Comparison of ENCODE assay signal across 1 cellular context in the genomic region with DNA sequence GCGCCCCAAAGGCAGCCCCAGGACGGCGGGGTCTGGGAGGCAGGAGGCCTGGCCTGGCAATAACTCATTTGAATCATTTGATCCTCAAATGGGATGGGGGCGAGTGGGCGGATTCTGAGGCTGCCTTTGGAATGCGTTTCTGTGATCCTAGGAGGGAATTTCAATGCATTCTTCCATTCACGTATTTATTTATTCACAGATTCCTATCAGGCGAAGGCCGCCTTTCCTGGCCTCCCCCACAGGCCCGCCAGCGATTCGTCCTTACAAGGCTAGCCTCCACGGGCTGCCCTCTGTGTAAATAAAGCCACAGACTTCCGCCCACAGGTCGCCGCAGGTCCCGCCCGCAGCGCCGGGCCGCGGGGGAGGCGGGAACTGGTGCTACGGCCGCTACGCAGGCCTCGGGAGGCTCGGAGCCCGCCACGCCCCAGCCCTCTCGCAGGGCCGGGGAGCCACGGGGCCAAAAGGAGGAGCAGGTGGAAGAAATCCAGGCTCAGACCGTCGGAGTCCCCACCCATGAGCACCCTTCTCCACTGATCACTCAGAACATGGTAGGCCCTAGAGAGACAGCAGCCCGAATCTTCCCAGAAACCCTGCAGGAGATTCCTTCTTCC.
TF ChIP-seq lines count a peak whose summit lies in the region.

No MANE protein-coding gene starts in this region.

TF ChIP-seq in GM23338, 12 proteins besides CTCF, POLR2A, EP300 and RAD21 (continued from another document):
- TF ChIP-seq, protein P1, sequence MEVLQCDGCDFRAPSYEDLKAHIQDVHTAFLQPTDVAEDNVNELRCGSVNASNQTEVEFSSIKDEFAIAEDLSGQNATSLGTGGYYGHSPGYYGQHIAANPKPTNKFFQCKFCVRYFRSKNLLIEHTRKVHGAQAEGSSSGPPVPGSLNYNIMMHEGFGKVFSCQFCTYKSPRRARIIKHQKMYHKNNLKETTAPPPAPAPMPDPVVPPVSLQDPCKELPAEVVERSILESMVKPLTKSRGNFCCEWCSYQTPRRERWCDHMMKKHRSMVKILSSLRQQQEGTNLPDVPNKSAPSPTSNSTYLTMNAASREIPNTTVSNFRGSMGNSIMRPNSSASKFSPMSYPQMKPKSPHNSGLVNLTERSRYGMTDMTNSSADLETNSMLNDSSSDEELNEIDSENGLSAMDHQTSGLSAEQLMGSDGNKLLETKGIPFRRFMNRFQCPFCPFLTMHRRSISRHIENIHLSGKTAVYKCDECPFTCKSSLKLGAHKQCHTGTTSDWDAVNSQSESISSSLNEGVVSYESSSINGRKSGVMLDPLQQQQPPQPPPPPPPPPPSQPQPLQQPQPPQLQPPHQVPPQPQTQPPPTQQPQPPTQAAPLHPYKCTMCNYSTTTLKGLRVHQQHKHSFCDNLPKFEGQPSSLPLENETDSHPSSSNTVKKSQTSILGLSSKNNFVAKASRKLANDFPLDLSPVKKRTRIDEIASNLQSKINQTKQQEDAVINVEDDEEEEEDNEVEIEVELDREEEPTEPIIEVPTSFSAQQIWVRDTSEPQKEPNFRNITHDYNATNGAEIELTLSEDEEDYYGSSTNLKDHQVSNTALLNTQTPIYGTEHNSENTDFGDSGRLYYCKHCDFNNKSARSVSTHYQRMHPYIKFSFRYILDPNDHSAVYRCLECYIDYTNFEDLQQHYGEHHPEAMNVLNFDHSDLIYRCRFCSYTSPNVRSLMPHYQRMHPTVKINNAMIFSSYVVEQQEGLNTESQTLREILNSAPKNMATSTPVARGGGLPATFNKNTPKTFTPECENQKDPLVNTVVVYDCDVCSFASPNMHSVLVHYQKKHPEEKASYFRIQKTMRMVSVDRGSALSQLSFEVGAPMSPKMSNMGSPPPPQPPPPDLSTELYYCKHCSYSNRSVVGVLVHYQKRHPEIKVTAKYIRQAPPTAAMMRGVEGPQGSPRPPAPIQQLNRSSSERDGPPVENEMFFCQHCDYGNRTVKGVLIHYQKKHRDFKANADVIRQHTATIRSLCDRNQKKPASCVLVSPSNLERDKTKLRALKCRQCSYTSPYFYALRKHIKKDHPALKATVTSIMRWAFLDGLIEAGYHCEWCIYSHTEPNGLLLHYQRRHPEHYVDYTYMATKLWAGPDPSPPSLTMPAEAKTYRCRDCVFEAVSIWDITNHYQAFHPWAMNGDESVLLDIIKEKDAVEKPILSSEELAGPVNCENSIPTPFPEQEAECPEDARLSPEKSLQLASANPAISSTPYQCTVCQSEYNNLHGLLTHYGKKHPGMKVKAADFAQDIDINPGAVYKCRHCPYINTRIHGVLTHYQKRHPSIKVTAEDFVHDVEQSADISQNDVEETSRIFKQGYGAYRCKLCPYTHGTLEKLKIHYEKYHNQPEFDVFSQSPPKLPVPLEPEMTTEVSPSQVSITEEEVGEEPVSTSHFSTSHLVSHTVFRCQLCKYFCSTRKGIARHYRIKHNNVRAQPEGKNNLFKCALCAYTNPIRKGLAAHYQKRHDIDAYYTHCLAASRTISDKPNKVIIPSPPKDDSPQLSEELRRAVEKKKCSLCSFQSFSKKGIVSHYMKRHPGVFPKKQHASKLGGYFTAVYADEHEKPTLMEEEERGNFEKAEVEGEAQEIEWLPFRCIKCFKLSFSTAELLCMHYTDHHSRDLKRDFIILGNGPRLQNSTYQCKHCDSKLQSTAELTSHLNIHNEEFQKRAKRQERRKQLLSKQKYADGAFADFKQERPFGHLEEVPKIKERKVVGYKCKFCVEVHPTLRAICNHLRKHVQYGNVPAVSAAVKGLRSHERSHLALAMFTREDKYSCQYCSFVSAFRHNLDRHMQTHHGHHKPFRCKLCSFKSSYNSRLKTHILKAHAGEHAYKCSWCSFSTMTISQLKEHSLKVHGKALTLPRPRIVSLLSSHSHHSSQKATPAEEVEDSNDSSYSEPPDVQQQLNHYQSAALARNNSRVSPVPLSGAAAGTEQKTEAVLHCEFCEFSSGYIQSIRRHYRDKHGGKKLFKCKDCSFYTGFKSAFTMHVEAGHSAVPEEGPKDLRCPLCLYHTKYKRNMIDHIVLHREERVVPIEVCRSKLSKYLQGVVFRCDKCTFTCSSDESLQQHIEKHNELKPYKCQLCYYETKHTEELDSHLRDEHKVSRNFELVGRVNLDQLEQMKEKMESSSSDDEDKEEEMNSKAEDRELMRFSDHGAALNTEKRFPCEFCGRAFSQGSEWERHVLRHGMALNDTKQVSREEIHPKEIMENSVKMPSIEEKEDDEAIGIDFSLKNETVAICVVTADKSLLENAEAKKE (CRISPR knock-in tag; IDR thresholded peaks at IDR 0.05), result no peak
- TF ChIP-seq JUNB (IDR thresholded peaks at IDR 0.05; ENCODE audit: unreplicated experiment), result no peak
- no peak for TF ChIP-seq EZH2 (IDR thresholded peaks at IDR 0.05; ENCODE audit: low read depth, unreplicated experiment)
- no peak for TF ChIP-seq POLR2AphosphoS5 (IDR thresholded peaks at IDR 0.05; ENCODE audit: low read depth)
- TF ChIP-seq, protein P2, sequence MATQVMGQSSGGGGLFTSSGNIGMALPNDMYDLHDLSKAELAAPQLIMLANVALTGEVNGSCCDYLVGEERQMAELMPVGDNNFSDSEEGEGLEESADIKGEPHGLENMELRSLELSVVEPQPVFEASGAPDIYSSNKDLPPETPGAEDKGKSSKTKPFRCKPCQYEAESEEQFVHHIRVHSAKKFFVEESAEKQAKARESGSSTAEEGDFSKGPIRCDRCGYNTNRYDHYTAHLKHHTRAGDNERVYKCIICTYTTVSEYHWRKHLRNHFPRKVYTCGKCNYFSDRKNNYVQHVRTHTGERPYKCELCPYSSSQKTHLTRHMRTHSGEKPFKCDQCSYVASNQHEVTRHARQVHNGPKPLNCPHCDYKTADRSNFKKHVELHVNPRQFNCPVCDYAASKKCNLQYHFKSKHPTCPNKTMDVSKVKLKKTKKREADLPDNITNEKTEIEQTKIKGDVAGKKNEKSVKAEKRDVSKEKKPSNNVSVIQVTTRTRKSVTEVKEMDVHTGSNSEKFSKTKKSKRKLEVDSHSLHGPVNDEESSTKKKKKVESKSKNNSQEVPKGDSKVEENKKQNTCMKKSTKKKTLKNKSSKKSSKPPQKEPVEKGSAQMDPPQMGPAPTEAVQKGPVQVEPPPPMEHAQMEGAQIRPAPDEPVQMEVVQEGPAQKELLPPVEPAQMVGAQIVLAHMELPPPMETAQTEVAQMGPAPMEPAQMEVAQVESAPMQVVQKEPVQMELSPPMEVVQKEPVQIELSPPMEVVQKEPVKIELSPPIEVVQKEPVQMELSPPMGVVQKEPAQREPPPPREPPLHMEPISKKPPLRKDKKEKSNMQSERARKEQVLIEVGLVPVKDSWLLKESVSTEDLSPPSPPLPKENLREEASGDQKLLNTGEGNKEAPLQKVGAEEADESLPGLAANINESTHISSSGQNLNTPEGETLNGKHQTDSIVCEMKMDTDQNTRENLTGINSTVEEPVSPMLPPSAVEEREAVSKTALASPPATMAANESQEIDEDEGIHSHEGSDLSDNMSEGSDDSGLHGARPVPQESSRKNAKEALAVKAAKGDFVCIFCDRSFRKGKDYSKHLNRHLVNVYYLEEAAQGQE (IDR thresholded peaks at IDR 0.05; ENCODE audit: unreplicated experiment), result no peak
- TF ChIP-seq, protein P3, sequence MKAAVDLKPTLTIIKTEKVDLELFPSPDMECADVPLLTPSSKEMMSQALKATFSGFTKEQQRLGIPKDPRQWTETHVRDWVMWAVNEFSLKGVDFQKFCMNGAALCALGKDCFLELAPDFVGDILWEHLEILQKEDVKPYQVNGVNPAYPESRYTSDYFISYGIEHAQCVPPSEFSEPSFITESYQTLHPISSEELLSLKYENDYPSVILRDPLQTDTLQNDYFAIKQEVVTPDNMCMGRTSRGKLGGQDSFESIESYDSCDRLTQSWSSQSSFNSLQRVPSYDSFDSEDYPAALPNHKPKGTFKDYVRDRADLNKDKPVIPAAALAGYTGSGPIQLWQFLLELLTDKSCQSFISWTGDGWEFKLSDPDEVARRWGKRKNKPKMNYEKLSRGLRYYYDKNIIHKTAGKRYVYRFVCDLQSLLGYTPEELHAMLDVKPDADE (IDR thresholded peaks at IDR 0.05), result no peak
- TF ChIP-seq STAT1 (IDR thresholded peaks at IDR 0.05; ENCODE audit: unreplicated experiment), result no peak
TF ChIP-seq in GM23338: peak in this region for 0.
